Comparison of ENCODE assay signal across 1 cellular context in genomic region chr16:20944861-20945390, GRCh38.
TF ChIP-seq lines count a peak whose summit lies in the region.

No MANE protein-coding gene starts in this region.

TF ChIP-seq in HepG2, 621 proteins besides CTCF, POLR2A, EP300 and RAD21:
- peak; percentile 26; the same call in 1 of the 2 replicates for TF ChIP-seq SMC3 (IDR thresholded peaks at IDR 0.05; ENCODE audit: low read length)
- no peak for TF ChIP-seq NFKBIZ (CRISPR knock-in tag; IDR thresholded peaks at IDR 0.05)
- TF ChIP-seq ZNF879 (CRISPR knock-in tag; IDR thresholded peaks at IDR 0.05), result no peak
- 0 out of 2 replicates have a peak, but pooled peaks have one; percentile 40 for TF ChIP-seq RNF2 (conservative IDR thresholded peaks at IDR 0.05; ENCODE audit: low read depth)
- TF ChIP-seq RARA (CRISPR knock-in tag; IDR thresholded peaks at IDR 0.05), result 0 out of 2 replicates have a peak, but pooled peaks have one; percentile 25
- TF ChIP-seq YY1 (IDR thresholded peaks at IDR 0.05; ENCODE audit: insufficient read depth, insufficient replicate concordance, low read depth, low read length), result peak; percentile 28
- TF ChIP-seq GABPA (IDR thresholded peaks at IDR 0.05; ENCODE audit: low read depth, low read length), result no peak
- peak; percentile 21; the same call in 1 of the 2 replicates for TF ChIP-seq GABPA (CRISPR knock-in tag; IDR thresholded peaks at IDR 0.05; ENCODE audit: low read depth)
- TF ChIP-seq STAG1 (CRISPR knock-in tag; IDR thresholded peaks at IDR 0.05), result peak; percentile 77
